8 cellular contexts compared by ENCODE assay signal in the genomic region with DNA sequence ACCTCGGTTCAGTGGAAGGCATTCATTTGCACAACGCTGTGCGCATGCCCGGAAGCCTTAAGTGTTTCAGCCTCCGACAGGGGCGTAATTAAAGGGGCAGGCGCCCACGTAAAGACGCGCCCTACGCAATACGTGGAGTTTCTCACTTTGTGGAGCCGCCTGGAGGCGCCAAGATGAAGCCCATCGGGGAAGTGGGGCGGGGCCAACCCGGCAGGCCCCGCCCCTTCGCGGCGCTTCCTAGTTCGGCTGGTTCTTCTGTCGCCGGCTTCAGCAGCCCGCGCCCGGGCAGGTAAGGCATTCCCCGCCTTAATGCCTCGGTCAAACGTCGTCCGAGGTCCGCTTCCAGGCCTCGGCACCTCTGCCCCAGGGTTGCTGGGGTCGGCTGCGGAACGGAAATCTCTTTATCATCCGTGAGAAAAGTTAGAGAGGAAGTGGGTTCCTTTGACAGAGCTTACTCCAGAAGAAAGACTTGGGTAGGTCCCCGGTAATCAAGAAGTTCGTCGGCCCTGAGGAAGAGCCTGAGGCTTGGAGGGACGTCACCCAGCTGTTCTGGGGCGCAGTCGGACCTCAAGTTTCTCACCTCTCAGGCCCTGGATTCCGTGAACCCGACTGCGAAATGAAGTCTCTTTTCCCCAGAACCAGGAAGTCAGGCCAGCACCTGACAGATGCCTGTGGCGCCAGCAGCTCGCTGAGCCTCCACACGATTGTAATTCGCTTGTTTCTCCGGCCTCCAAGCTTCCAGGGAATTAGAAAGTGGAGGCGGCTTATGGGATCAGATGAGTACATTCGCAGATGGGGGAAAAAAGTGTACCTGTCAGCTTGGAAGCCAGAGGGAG. TPM values are rescaled to one million over a fixed set of nuclear protein-coding genes. Genes with fewer than 3 reads are reported as not detected.
DNase-seq lines count a peak whose midpoint lies in the region; ATAC-seq and TF ChIP-seq lines count a peak whose summit lies in the region.

IRAK4 (plus strand) TSS at position 224 of the 836 bp plus-strand sequence. CDS start 9,161 bp downstream, outside the sequence.
PUS7L (minus strand) TSS at position 63 of the 836 bp plus-strand sequence. CDS start 3,545 bp downstream, outside the sequence.

- peak; percentile 99 for DNase-seq in ELF-1 (ENCODE audit: low read depth, low spot score)
- DNase-seq in H4 (ENCODE audit: low spot score), result peak; percentile 94
- DNase-seq in LNCaP clone FGC (ENCODE audit: low read depth), result peak; percentile 93
- DNase-seq in activated T-helper 9 cell treated with anti-CD3 and anti-CD28 coated beads, Interleukin-2, amount 50 U/mL, for 16 hours (ENCODE audit: low read depth), result peak; percentile 92
- DNase-seq in fibroblast of peridontal ligament (ENCODE audit: extremely low read depth), result peak; percentile 98
- peak; percentile 88 for DNase-seq in natural killer cell
- peak; percentile 93 for DNase-seq in stimulated activated naive CD8-positive, alpha-beta T cell treated with anti-CD3 and anti-CD28 coated beads, Interleukin-15, Interleukin-2, amounts not matched to agents 100 U/mL and 50 U/mL, for 24 hours

- peak; percentile 94 to 99 (median 95) for ATAC-seq in natural killer cell
- peak; percentile 96 for ATAC-seq in stimulated activated naive CD8-positive, alpha-beta T cell treated with anti-CD3 and anti-CD28 coated beads, Interleukin-15, Interleukin-2, amounts not matched to agents 100 U/mL and 50 U/mL, for 24 hours

- H3K4me3 Mint-ChIP-seq in natural killer cell, result peak within 1 kb of the TSS; percentile 81

- H3K27me3 Mint-ChIP-seq in natural killer cell (ENCODE audit: low read depth in 2 of 2), result no peaks in the 10 kb centered on the region

- peak within 1 kb of the TSS; percentile 98 for H3K27ac Mint-ChIP-seq in natural killer cell

- H3K4me3 ChIP-seq in LNCaP clone FGC (ENCODE audit: low read depth, low read length), result peak within 1 kb of the TSS; percentile 59

- peaks cover 59 to 71% of the 10 kb centered on the region in 2 donors for H3K4me1 Mint-ChIP-seq in natural killer cell

- intact Hi-C loops in natural killer cell (cut with micrococcal nuclease), result loop anchor here (1.0 to 2.0 kb wide), 3 partner anchors 47 to 123 kb away; partner anchors contain the start of genes TMEM117 and TWF1

- no peaks in the 10 kb centered on the region for H3K9me3 Mint-ChIP-seq in natural killer cell

- TF ChIP-seq POLR2A in Raji (IDR thresholded peaks at IDR 0.05; ENCODE audit: insufficient read depth, low read depth, low read length), result peak; percentile 73

- H3K36me3 Mint-ChIP-seq in natural killer cell, result peaks cover 14% of the 10 kb centered on the region

- TF ChIP-seq CTCF in LNCaP clone FGC (IDR thresholded peaks at IDR 0.05; ENCODE audit: control insufficient read depth, extremely low read depth, insufficient read depth) (peak; percentile 49), natural killer cell (IDR thresholded peaks at IDR 0.05) (peak; percentile 42)

RNA-seq across cellular contexts. Expression of gene IRAK4, which starts in this region (rescaled TPM):
- 9.9 and 20.2 TPM in 2 replicates for total RNA-seq in H4 (2014; rRNA removed; shearing (Covaris generic))
- total RNA-seq in natural killer cell, result 10 to 100 TPM; 60.6 to 70.4 (median 70.3) TPM

RNA-seq across cellular contexts. Expression of gene PUS7L, which starts in this region (rescaled TPM):
- total RNA-seq in H4 (2014; rRNA removed; shearing (Covaris generic)), result 8.3 and 12.0 TPM in 2 replicates
- total RNA-seq in natural killer cell, result 10 to 100 TPM; 15.8 to 24.5 (median 19.0) TPM

Comparison
In these comparisons a context has a peak if more than half of its experiments do, and no peak if none do; other contexts are left out.
1. Peak in every context shown above with its lines: DNase-seq, ATAC-seq and H3K4me3 ChIP-seq.